Comparison of ENCODE assay signal across 9 cellular contexts in genomic region chrX:56978172-56978571, GRCh38. TPM values are rescaled to one million over a fixed set of nuclear protein-coding genes. Genes with fewer than 3 reads are reported as not detected.
DNase-seq lines count a peak whose midpoint lies in the region; TF ChIP-seq lines count a peak whose summit lies in the region.
"Had no signal": no experiment of that assay in that cellular context is flagged by ENCODE, and none has a peak within 500 bp of the region (broad histone marks: within the 10 kb centered on the region; RNA-seq: fewer than 3 reads in every experiment).

No MANE protein-coding gene starts in this region.

- no peak for TF ChIP-seq EP300 in tibial nerve (IDR thresholded peaks at IDR 0.05)

- CTCF ChIA-PET in GM10248 (lab: Yijun Ruan, JAX), result interaction anchor here (0.8 to 2.4 kb wide), 14 partner anchors 8 to 1072 kb away, joined by 3 to 29 read pairs (median 4); partner anchors contain the start of gene NBDY

- no peak overlapping the region for H3K9ac ChIP-seq in SK-N-MC (ENCODE audit: insufficient read length)
- H3K9ac ChIP-seq in liver (ENCODE audit: low read depth in 1 of 2, low read length in 2 of 2), result no peak overlapping the region

- H3K36me3 ChIP-seq in HAP-1 (replicated peaks) (peaks cover 63% of the 10 kb centered on the region), SK-N-MC (ENCODE audit: insufficient read depth, low read length) (no peaks in the 10 kb centered on the region), liver (ENCODE audit: control insufficient read depth in 4 of 4, insufficient read depth in 3 of 4, low read depth in 1 of 4, low read length in 3 of 4) (peaks cover 4 to 26% (median 19%) of the 10 kb centered on the region in 4 donors), tibial nerve (peaks cover 0 to 8% (median 0%) of the 10 kb centered on the region in 3 donors)

- H3K4me1 ChIP-seq in HAP-1 (no peaks in the 10 kb centered on the region), liver (ENCODE audit: control insufficient read depth in 4 of 4, insufficient read depth in 4 of 4, low read length in 3 of 4) (no peaks in the 10 kb centered on the region), tibial nerve (no peaks in the 10 kb centered on the region)

- H3K27ac ChIP-seq in SK-N-MC (no peak overlapping the region), liver (ENCODE audit: low read depth in 1 of 2, low read length in 2 of 2) (no peak overlapping the region), tibial nerve (no peak overlapping the region)

- H3K9me3 ChIP-seq in HAP-1 (no peaks in the 10 kb centered on the region), SK-N-MC (ENCODE audit: low read depth, low read length) (no peaks in the 10 kb centered on the region), liver (ENCODE audit: control insufficient read depth in 4 of 4, low read length in 3 of 4) (no peaks in the 10 kb centered on the region), tibial nerve (no peaks in the 10 kb centered on the region)

- in situ Hi-C loops in ACHN (cut with HindIII; ENCODE audit: low pct_ligation_motif_present, low pct_unique_long_range_greater_than_20kb, low sequenced_read_pairs), result no loop called here
- in situ Hi-C loops in HAP-1 (cut with MboI; ENCODE audit: low sequenced_read_pairs), result loop anchor here (25.0 kb wide), 1 partner anchor 216 kb away; no protein-coding TSS in a partner anchor

- DNase-seq in ACHN (peak; percentile 36), GM10248 (ENCODE audit: extremely low spot score) (peak; percentile 39), HAP-1 (ENCODE audit: low spot score in 2 of 2) (peak; percentile 49 to 50), LHCN-M2 (ENCODE audit: low read depth) (peak; percentile 32), SK-N-MC (ENCODE audit: low read depth, low spot score) (peak; percentile 1), tibial nerve (ENCODE audit: low spot score in 2 of 2) (peak in 1 of 2 donors; percentile 26)
- DNase-seq in central memory CD4-positive, alpha-beta T cell, result peak; percentile 48
- DNase-seq: right cardiac atrium had no signal

- TF ChIP-seq RAD21 in liver (IDR thresholded peaks at IDR 0.05), result peak; percentile 81 to 88

- H3K27me3 ChIP-seq in HAP-1 (ENCODE audit: low read depth) (no peaks in the 10 kb centered on the region), liver (ENCODE audit: control insufficient read depth in 4 of 4, insufficient read depth in 4 of 4, low read length in 3 of 4) (no peaks in the 10 kb centered on the region), tibial nerve (peaks cover 0 to 10% of the 10 kb centered on the region in 2 donors)

- TF ChIP-seq CTCF in GM10248 (IDR thresholded peaks at IDR 0.05; ENCODE audit: control extremely low read depth, extremely low read depth, low read depth, missing control alignments), result peak; percentile 50
- TF ChIP-seq CTCF in liver (IDR thresholded peaks at IDR 0.05; ENCODE audit: low read depth, low read length, missing input control), result peak; percentile 53
- TF ChIP-seq CTCF in tibial nerve (IDR thresholded peaks at IDR 0.05), result peak; percentile 32 to 69 (median 59)

- TF ChIP-seq POLR2A in tibial nerve (IDR thresholded peaks at IDR 0.05), result no peak

- WGBS in liver, result 48% methylated on average over 1 of the region's 1 CpG
- WGBS in tibial nerve, 2 donors, result 54 to 61% methylated on average over 1 of the region's 1 CpG

- POLR2A ChIA-PET in GM10248 (lab: Yijun Ruan, JAX), result no interaction called here

- H3K4me3 ChIP-seq in HAP-1, result no peak overlapping the region
- no peak overlapping the region for H3K4me3 ChIP-seq in SK-N-MC
- no peak overlapping the region for H3K4me3 ChIP-seq in liver (ENCODE audit: low read depth in 1 of 3, low read length in 3 of 3)
- H3K4me3 ChIP-seq in tibial nerve, result no peak overlapping the region

TF ChIP-seq in liver, 16 proteins besides CTCF, POLR2A, EP300 and RAD21:
- TF ChIP-seq ATF3 (IDR thresholded peaks at IDR 0.05) (no peak), NR2F2 (IDR thresholded peaks at IDR 0.05) (no peak), JUND (IDR thresholded peaks at IDR 0.05) (no peak), YY1 (IDR thresholded peaks at IDR 0.05) (no peak), SP1 (IDR thresholded peaks at IDR 0.05) (no peak), FOXA2 (IDR thresholded peaks at IDR 0.05) (no peak), MAX (IDR thresholded peaks at IDR 0.05) (no peak)

RNA-seq across cellular contexts. Expression of gene SPIN3, which starts 17.2 kb away (rescaled TPM):
- 4.4 and 6.0 TPM in 2 replicates for total RNA-seq in LHCN-M2 (2014; rRNA removed)
- polyA plus RNA-seq in LHCN-M2 (2012), result 2.2 TPM
- total RNA-seq in liver, result 1 to 10 TPM; 3.1 to 9.2 TPM
- polyA plus RNA-seq in liver, result 1 to 10 TPM; 2.7 to 4.2 TPM
- total RNA-seq in tibial nerve, result 10 to 100 TPM; 12.7 to 20.1 (median 16.4) TPM
